10 cellular contexts compared by ENCODE assay signal in genomic region chr20:25052255-25053206, GRCh38. TPM values are rescaled to one million over a fixed set of nuclear protein-coding genes. Genes with fewer than 3 reads are reported as not detected.
DNase-seq lines count a peak whose midpoint lies in the region; ATAC-seq and TF ChIP-seq lines count a peak whose summit lies in the region.
"Had no signal": no experiment of that assay in that cellular context is flagged by ENCODE, and none has a peak within 500 bp of the region (broad histone marks: within the 10 kb centered on the region; RNA-seq: fewer than 3 reads in every experiment).

No MANE protein-coding gene starts in this region.

- ATAC-seq in GM18861 (IDR thresholded peaks at IDR 0.05; ENCODE audit: unreplicated experiment): peak; percentile 21
- ATAC-seq in activated T-helper 17 cell treated with anti-CD3 and anti-CD28 coated beads, Interleukin-2, amount 50 U/mL, for 72 hours (replicated peaks): no peak
- no peak for ATAC-seq in GM19035 (IDR thresholded peaks at IDR 0.05; ENCODE audit: unreplicated experiment)

- no peaks in the 10 kb centered on the region for H3K27me3 ChIP-seq in layer of hippocampus (ENCODE audit: control insufficient read depth, insufficient read depth, low read length)

- H3K36me3 Mint-ChIP-seq in activated T-helper 17 cell treated with anti-CD3 and anti-CD28 coated beads, Interleukin-2, amount 50 U/mL, for 72 hours (ENCODE audit: low read depth): no peaks in the 10 kb centered on the region

- no peak overlapping the region for H3K27ac Mint-ChIP-seq in activated T-helper 17 cell treated with anti-CD3 and anti-CD28 coated beads, Interleukin-2, amount 50 U/mL, for 72 hours
- H3K27ac Mint-ChIP-seq: T-helper 2 cell treated with Interferon-gamma antibody and Interleukin-4, amounts not matched to agents 5 μg/mL and 100 μg/mL, for 36 hours had no signal

- no peaks in the 10 kb centered on the region for H3K9me3 Mint-ChIP-seq in activated T-helper 17 cell treated with anti-CD3 and anti-CD28 coated beads, Interleukin-2, amount 50 U/mL, for 72 hours
- H3K9me3 Mint-ChIP-seq: T-helper 2 cell treated with Interferon-gamma antibody and Interleukin-4, amounts not matched to agents 5 μg/mL and 100 μg/mL, for 36 hours had no signal

- H3K27ac ChIP-seq in angular gyrus (ENCODE audit: low read depth, low read length) (peak overlapping the region; percentile 17), layer of hippocampus (ENCODE audit: low read depth, low read length) (peak overlapping the region; percentile 89), substantia nigra (ENCODE audit: low read depth, low read length, poor library complexity, severe bottlenecking) (peak overlapping the region; percentile 29)

- TF ChIP-seq POLR2A in erythroblast (IDR thresholded peaks at IDR 0.05; ENCODE audit: low read length): no peak

- peaks cover 11% of the 10 kb centered on the region for H3K4me1 Mint-ChIP-seq in activated T-helper 17 cell treated with anti-CD3 and anti-CD28 coated beads, Interleukin-2, amount 50 U/mL, for 72 hours

- no peak overlapping the region for H3K4me3 Mint-ChIP-seq in activated T-helper 17 cell treated with anti-CD3 and anti-CD28 coated beads, Interleukin-2, amount 50 U/mL, for 72 hours
- H3K4me3 Mint-ChIP-seq: T-helper 2 cell treated with Interferon-gamma antibody and Interleukin-4, amounts not matched to agents 5 μg/mL and 100 μg/mL, for 36 hours had no signal

- DNase-seq in substantia nigra (lab: John Stamatoyannopoulos, UW) (no peak), SW 1271 (lab: John Stamatoyannopoulos, UW) (no peak), erythroblast (lab: John Stamatoyannopoulos, UW) (no peak)
- DNase-seq: NCI-H1092 treated with DMSO at 0.1 percent for 48 hours had no signal

- H3K27me3 Mint-ChIP-seq in activated T-helper 17 cell treated with anti-CD3 and anti-CD28 coated beads, Interleukin-2, amount 50 U/mL, for 72 hours: no peaks in the 10 kb centered on the region

RNA-seq across cellular contexts. Expression of gene ACSS1, which starts 5.4 kb away (rescaled TPM):
- 10 to 100 TPM in 1 of 2 donors, 1 to 10 TPM in 1; 8.4 to 23.3 TPM for total RNA-seq in activated T-helper 17 cell treated with anti-CD3 and anti-CD28 coated beads, Interleukin-2, amount 50 U/mL, for 72 hours

RNA-seq across cellular contexts. Expression of gene VSX1, which starts 29.4 kb away (rescaled TPM):
- not detected for total RNA-seq in activated T-helper 17 cell treated with anti-CD3 and anti-CD28 coated beads, Interleukin-2, amount 50 U/mL, for 72 hours

RNA-seq across cellular contexts. Expression of gene APMAP, which starts 60.0 kb away (rescaled TPM):
- total RNA-seq in activated T-helper 17 cell treated with anti-CD3 and anti-CD28 coated beads, Interleukin-2, amount 50 U/mL, for 72 hours: 10 to 100 TPM; 30.7 to 49.4 TPM

Comparison
In these comparisons a context has a peak if more than half of its experiments do, and no peak if none do; other contexts are left out.
1. H3K27ac ChIP-seq: peak in every context shown above with its lines; median percentile 89 in layer of hippocampus; 29 in substantia nigra; 17 in angular gyrus.